Comparison of ENCODE assay signal across 1 cellular context in the genomic region with DNA sequence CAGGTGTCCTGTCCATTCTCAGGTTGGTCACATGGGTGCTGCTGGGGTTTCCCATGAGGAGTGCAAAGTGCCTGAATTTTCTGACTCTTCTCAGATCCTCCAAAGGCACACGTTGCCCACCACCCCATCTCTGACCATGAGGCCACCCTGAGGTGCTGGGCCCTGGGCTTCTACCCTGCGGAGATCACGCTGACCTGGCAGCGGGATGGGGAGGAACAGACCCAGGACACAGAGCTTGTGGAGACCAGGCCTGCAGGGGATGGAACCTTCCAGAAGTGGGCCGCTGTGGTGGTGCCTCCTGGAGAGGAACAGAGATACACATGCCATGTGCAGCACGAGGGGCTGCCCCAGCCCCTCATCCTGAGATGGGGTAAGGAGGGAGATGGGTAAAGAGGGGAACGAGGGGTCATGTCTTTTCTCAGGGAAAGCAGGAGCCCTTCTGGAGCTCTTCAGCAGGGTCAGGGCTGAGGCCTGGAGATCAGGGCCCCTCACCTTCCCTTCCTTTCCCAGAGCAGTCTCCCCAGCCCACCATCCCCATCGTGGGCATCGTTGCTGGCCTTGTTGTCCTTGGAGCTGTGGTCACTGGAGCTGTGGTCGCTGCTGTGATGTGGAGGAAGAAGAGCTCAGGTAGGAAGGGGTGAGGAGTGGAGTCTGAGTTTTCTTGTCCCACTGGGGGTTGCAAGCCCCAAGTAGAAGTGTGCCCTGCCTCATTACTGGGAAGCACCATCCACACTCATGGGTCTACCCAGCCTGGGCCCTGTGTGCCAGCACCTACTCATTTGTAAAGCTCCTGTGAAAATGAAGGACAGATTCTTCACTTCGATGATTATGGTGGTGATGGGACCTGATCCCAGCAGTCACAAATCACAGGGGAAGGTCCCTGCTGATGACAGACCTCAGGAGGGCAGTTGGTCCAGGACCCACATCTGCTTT.
TF ChIP-seq lines count a peak whose summit lies in the region.

No MANE protein-coding gene starts in this region.

TF ChIP-seq in GM23338, 12 proteins besides CTCF, POLR2A, EP300 and RAD21 (continued from another document):
- TF ChIP-seq, protein P1, sequence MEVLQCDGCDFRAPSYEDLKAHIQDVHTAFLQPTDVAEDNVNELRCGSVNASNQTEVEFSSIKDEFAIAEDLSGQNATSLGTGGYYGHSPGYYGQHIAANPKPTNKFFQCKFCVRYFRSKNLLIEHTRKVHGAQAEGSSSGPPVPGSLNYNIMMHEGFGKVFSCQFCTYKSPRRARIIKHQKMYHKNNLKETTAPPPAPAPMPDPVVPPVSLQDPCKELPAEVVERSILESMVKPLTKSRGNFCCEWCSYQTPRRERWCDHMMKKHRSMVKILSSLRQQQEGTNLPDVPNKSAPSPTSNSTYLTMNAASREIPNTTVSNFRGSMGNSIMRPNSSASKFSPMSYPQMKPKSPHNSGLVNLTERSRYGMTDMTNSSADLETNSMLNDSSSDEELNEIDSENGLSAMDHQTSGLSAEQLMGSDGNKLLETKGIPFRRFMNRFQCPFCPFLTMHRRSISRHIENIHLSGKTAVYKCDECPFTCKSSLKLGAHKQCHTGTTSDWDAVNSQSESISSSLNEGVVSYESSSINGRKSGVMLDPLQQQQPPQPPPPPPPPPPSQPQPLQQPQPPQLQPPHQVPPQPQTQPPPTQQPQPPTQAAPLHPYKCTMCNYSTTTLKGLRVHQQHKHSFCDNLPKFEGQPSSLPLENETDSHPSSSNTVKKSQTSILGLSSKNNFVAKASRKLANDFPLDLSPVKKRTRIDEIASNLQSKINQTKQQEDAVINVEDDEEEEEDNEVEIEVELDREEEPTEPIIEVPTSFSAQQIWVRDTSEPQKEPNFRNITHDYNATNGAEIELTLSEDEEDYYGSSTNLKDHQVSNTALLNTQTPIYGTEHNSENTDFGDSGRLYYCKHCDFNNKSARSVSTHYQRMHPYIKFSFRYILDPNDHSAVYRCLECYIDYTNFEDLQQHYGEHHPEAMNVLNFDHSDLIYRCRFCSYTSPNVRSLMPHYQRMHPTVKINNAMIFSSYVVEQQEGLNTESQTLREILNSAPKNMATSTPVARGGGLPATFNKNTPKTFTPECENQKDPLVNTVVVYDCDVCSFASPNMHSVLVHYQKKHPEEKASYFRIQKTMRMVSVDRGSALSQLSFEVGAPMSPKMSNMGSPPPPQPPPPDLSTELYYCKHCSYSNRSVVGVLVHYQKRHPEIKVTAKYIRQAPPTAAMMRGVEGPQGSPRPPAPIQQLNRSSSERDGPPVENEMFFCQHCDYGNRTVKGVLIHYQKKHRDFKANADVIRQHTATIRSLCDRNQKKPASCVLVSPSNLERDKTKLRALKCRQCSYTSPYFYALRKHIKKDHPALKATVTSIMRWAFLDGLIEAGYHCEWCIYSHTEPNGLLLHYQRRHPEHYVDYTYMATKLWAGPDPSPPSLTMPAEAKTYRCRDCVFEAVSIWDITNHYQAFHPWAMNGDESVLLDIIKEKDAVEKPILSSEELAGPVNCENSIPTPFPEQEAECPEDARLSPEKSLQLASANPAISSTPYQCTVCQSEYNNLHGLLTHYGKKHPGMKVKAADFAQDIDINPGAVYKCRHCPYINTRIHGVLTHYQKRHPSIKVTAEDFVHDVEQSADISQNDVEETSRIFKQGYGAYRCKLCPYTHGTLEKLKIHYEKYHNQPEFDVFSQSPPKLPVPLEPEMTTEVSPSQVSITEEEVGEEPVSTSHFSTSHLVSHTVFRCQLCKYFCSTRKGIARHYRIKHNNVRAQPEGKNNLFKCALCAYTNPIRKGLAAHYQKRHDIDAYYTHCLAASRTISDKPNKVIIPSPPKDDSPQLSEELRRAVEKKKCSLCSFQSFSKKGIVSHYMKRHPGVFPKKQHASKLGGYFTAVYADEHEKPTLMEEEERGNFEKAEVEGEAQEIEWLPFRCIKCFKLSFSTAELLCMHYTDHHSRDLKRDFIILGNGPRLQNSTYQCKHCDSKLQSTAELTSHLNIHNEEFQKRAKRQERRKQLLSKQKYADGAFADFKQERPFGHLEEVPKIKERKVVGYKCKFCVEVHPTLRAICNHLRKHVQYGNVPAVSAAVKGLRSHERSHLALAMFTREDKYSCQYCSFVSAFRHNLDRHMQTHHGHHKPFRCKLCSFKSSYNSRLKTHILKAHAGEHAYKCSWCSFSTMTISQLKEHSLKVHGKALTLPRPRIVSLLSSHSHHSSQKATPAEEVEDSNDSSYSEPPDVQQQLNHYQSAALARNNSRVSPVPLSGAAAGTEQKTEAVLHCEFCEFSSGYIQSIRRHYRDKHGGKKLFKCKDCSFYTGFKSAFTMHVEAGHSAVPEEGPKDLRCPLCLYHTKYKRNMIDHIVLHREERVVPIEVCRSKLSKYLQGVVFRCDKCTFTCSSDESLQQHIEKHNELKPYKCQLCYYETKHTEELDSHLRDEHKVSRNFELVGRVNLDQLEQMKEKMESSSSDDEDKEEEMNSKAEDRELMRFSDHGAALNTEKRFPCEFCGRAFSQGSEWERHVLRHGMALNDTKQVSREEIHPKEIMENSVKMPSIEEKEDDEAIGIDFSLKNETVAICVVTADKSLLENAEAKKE (CRISPR knock-in tag; IDR thresholded peaks at IDR 0.05) = no peak
- no peak for TF ChIP-seq EZH2 (IDR thresholded peaks at IDR 0.05; ENCODE audit: low read depth, unreplicated experiment)
- TF ChIP-seq JUNB (IDR thresholded peaks at IDR 0.05; ENCODE audit: unreplicated experiment) = no peak
